ENCODE assay signal across 13 cellular contexts in the genomic region with DNA sequence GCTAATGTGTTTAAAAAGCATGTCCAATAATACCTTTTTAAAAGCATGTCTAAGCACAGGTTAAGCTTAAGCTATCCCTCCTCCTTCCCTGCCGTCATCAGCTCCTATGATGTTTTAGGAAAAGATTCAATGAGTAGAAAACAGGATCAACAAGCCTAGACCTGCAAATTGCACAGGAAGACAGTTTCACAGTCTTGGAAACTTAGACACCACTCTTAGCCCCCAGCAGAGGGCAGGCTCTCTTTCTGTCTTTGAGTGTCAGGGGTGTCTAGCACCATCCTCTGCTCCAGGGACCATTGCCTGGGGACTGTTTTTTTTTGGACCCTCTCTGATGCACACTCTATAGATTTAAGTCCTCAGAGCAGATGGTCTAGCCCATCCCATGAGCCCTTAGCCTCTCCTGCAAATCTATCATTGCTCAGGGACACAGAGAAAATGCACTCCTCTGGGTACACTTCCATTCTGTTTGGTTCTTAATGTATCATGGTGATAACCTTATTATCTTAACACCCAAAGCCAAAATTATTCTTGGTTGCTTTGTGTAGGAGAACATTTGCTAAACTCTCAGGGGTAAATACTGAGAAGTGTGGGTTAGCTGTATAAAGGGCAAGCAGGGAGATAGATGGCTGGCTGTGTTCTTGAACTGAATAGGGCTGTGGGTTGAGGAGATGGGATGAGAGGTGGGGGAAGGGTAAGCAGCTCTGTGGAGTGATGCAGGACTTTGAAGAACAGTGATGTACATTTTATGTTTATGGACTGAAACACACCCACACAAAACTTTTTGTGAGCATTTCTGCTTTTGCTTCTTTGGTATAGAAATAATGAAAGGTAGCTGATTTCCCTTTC.
A peak's percentile ranks its signal among the peaks of the same experiment; 100 is the strongest.
DNase-seq lines count a peak whose midpoint lies in the region; ATAC-seq and TF ChIP-seq lines count a peak whose summit lies in the region.
"Had no signal": no experiment of that assay in that cellular context is flagged by ENCODE, and none has a peak within 500 bp of the region (broad histone marks: within the 10 kb centered on the region; RNA-seq: fewer than 3 reads in every experiment).

No MANE protein-coding gene starts in this region.

- no peak overlapping the region for H3K4me3 Mint-ChIP-seq in chondrocyte (ENCODE audit: unreplicated experiment)
- H3K4me3 Mint-ChIP-seq in CD4-positive, alpha-beta T cell, result no peak overlapping the region
- H3K4me3 Mint-ChIP-seq: activated CD4-positive, alpha-beta memory T cell treated with anti-CD3 and anti-CD28 coated beads, Interleukin-2, amount 10 ng/mL, durations not matched to agents 7 days and 5 days; CD8-positive, alpha-beta T cell; dendritic cell treated with granulocyte-macrophage colony-stimulating factor and Interleukin-4, amounts not matched to agents 40 ng/mL and 50 ng/mL, for 4 days; stimulated activated naive CD8-positive, alpha-beta T cell treated with anti-CD3 and anti-CD28 coated beads, Interleukin-15, Interleukin-2, amounts not matched to agents 100 ng/mL and 50 ng/mL, for 24 hours had no signal

- no peak for ATAC-seq in lower lobe of right lung
- ATAC-seq in CD4-positive, alpha-beta T cell (ENCODE audit: poor library complexity), result no peak
- ATAC-seq in GM21390 (IDR thresholded peaks at IDR 0.05; ENCODE audit: unreplicated experiment), result no peak
- ATAC-seq: CD8-positive, alpha-beta T cell had no signal

- H3K27me3 ChIP-seq in lower lobe of right lung (ENCODE audit: low read depth), result no peaks in the 10 kb centered on the region
- no peaks in the 10 kb centered on the region for H3K27me3 ChIP-seq in CD4-positive, alpha-beta T cell (ENCODE audit: control insufficient read depth, insufficient read depth, low read length)

- peaks cover 5% of the 10 kb centered on the region for H3K9me3 Mint-ChIP-seq in chondrocyte (ENCODE audit: low read depth)
- peaks cover 5% of the 10 kb centered on the region for H3K9me3 Mint-ChIP-seq in CD4-positive, alpha-beta T cell

- H3K4me1 ChIP-seq in lower lobe of right lung, result no peaks in the 10 kb centered on the region

- POLR2A ChIA-PET in CD4-positive, alpha-beta T cell (lab: Charles Lee), result no interaction called here

- DNase-seq in SHP77 (lab: John Stamatoyannopoulos, UW) (peak; percentile 13 to 23), SHP77 treated with DMSO at 0.1 percent for 48 hours (lab: John Stamatoyannopoulos, UW) (no peak), M059J (ENCODE audit: low read depth) (peak; percentile 26), chondrocyte (ENCODE audit: low spot score) (no peak), retinal pigment epithelial cell (ENCODE audit: low read depth) (no peak), lower lobe of right lung (no peak)
- DNase-seq in CD4-positive, alpha-beta T cell, result no peak
- DNase-seq: activated CD4-positive, alpha-beta memory T cell treated with anti-CD3 and anti-CD28 coated beads, Interleukin-2, amount 10 ng/mL, durations not matched to agents 7 days and 5 days; CD8-positive, alpha-beta T cell; NCI-H146 had no signal

- peaks cover 2% of the 10 kb centered on the region for H3K36me3 Mint-ChIP-seq in chondrocyte (ENCODE audit: low read depth)
- H3K36me3 Mint-ChIP-seq in CD4-positive, alpha-beta T cell (ENCODE audit: low read depth), result no peaks in the 10 kb centered on the region

- peaks cover 15% of the 10 kb centered on the region for H3K4me1 Mint-ChIP-seq in chondrocyte (ENCODE audit: low read depth)
- H3K4me1 Mint-ChIP-seq in CD4-positive, alpha-beta T cell (ENCODE audit: low read depth), result no peaks in the 10 kb centered on the region
- H3K4me1 Mint-ChIP-seq: activated CD4-positive, alpha-beta memory T cell treated with anti-CD3 and anti-CD28 coated beads, Interleukin-2, amount 10 ng/mL, durations not matched to agents 7 days and 5 days had no signal

- H3K36me3 ChIP-seq in lower lobe of right lung, result no peaks in the 10 kb centered on the region

- CTCF ChIA-PET in CD4-positive, alpha-beta T cell (lab: Charles Lee), result no interaction called here

- peak; percentile 73 for TF ChIP-seq CTCF in chondrocyte (IDR thresholded peaks at IDR 0.05)
- peak; percentile 67 for TF ChIP-seq CTCF in retinal pigment epithelial cell (conservative IDR thresholded peaks at IDR 0.05; ENCODE audit: low read depth, low read length)
- TF ChIP-seq CTCF in lower lobe of right lung (IDR thresholded peaks at IDR 0.05), result no peak
- TF ChIP-seq CTCF in CD4-positive, alpha-beta T cell (IDR thresholded peaks at IDR 0.05), result no peak

- H3K27ac Mint-ChIP-seq in chondrocyte (ENCODE audit: unreplicated experiment), result no peak overlapping the region
- no peak overlapping the region for H3K27ac Mint-ChIP-seq in CD4-positive, alpha-beta T cell
- H3K27ac Mint-ChIP-seq: activated CD4-positive, alpha-beta memory T cell treated with anti-CD3 and anti-CD28 coated beads, Interleukin-2, amount 10 ng/mL, durations not matched to agents 7 days and 5 days; CD8-positive, alpha-beta T cell; dendritic cell treated with granulocyte-macrophage colony-stimulating factor and Interleukin-4, amounts not matched to agents 40 ng/mL and 50 ng/mL, for 4 days; stimulated activated naive CD8-positive, alpha-beta T cell treated with anti-CD3 and anti-CD28 coated beads, Interleukin-15, Interleukin-2, amounts not matched to agents 100 ng/mL and 50 ng/mL, for 24 hours had no signal

- intact Hi-C loops in lower lobe of right lung (cut with DNase I), result no loop called here
- intact Hi-C loops in CD4-positive, alpha-beta T cell (cut with DNase I, micrococcal nuclease), result no loop called here

- H3K27me3 Mint-ChIP-seq in chondrocyte (ENCODE audit: low read depth), result no peaks in the 10 kb centered on the region
- H3K27me3 Mint-ChIP-seq in CD4-positive, alpha-beta T cell, result no peaks in the 10 kb centered on the region
- H3K27me3 Mint-ChIP-seq: activated CD4-positive, alpha-beta memory T cell treated with anti-CD3 and anti-CD28 coated beads, Interleukin-2, amount 10 ng/mL, durations not matched to agents 7 days and 5 days; dendritic cell treated with granulocyte-macrophage colony-stimulating factor and Interleukin-4, amounts not matched to agents 40 ng/mL and 50 ng/mL, for 4 days; stimulated activated naive CD8-positive, alpha-beta T cell treated with anti-CD3 and anti-CD28 coated beads, Interleukin-15, Interleukin-2, amounts not matched to agents 100 ng/mL and 50 ng/mL, for 24 hours had no signal

- H3K4me3 ChIP-seq in retinal pigment epithelial cell (ENCODE audit: low read length) (no peak overlapping the region), lower lobe of right lung (no peak overlapping the region)

- H3K27ac ChIP-seq in lower lobe of right lung, result no peak overlapping the region
- no peak overlapping the region for H3K27ac ChIP-seq in CD4-positive, alpha-beta T cell (ENCODE audit: low read depth, low read length)

- H3K9me3 ChIP-seq in lower lobe of right lung, result no peaks in the 10 kb centered on the region
- H3K9me3 ChIP-seq in CD4-positive, alpha-beta T cell (ENCODE audit: control insufficient read depth, low read length), result no peaks in the 10 kb centered on the region

Comparison
In these comparisons a context has a peak if more than half of its experiments do, and no peak if none do; other contexts are left out.
1. DNase-seq: peak in SHP77 (2 of 2) and M059J (single experiment); none in SHP77 treated with DMSO at 0.1 percent for 48 hours (single experiment), chondrocyte (single experiment), retinal pigment epithelial cell (single experiment), lower lobe of right lung (single experiment) and CD4-positive, alpha-beta T cell (0 of 10).
2. CTCF ChIP-seq: peak in chondrocyte (single experiment) and retinal pigment epithelial cell (single experiment); none in lower lobe of right lung (single experiment) and CD4-positive, alpha-beta T cell (single experiment).